In genomic region chr17:77130521-77130920, GRCh38 we compare ENCODE assay signal across 20 cellular contexts.
"Had no signal": no experiment of that assay in that cellular context is flagged by ENCODE, and none has a peak within 500 bp of the region (broad histone marks: within the 10 kb centered on the region; RNA-seq: fewer than 3 reads in every experiment).

No MANE protein-coding gene starts in this region.

- H3K4me3 Mint-ChIP-seq: activated CD4-positive, alpha-beta T cell treated with anti-CD3 and anti-CD28 coated beads, Interleukin-2, amount 10 ng/mL, durations not matched to agents 24 days and 14 days; activated naive CD4-positive, alpha-beta T cell treated with anti-CD3 and anti-CD28 coated beads, Interleukin-2, amount 10 ng/mL, durations not matched to agents 7 days and 5 days; mesothelial cell of epicardium; naive thymus-derived CD4-positive, alpha-beta T cell; stimulated activated naive CD8-positive, alpha-beta T cell treated with anti-CD3 and anti-CD28 coated beads, Interleukin-15, Interleukin-2, amounts not matched to agents 100 ng/mL and 50 ng/mL, for 24 hours; WTC11 had no signal

- H3K9ac ChIP-seq: SK-N-SH had no signal

- H3K27ac ChIP-seq: prostate gland, thoracic aorta had no signal

- ATAC-seq: left lung; naive thymus-derived CD4-positive, alpha-beta T cell; WTC11 had no signal

- H3K27me3 Mint-ChIP-seq: activated CD4-positive, alpha-beta T cell treated with anti-CD3 and anti-CD28 coated beads, Interleukin-2, amount 10 ng/mL, durations not matched to agents 24 days and 14 days; brain; naive thymus-derived CD4-positive, alpha-beta T cell; stimulated activated naive CD8-positive, alpha-beta T cell treated with anti-CD3 and anti-CD28 coated beads, Interleukin-15, Interleukin-2, amounts not matched to agents 100 ng/mL and 50 ng/mL, for 24 hours had no signal

- H3K4me2 ChIP-seq: SK-N-SH had no signal

- H3K27me3 ChIP-seq: esophagus squamous epithelium, left lung, sigmoid colon, uterus had no signal

- H3K4me1 ChIP-seq: prostate gland had no signal

- H3K36me3 Mint-ChIP-seq: brain, mesothelial cell of epicardium, WTC11 had no signal

- H3K27ac Mint-ChIP-seq: activated CD4-positive, alpha-beta T cell treated with anti-CD3 and anti-CD28 coated beads, Interleukin-2, amount 10 ng/mL, durations not matched to agents 24 days and 14 days; activated naive CD4-positive, alpha-beta T cell treated with anti-CD3 and anti-CD28 coated beads, Interleukin-2, amount 10 ng/mL, durations not matched to agents 7 days and 5 days; activated T-helper 2 cell treated with anti-CD3 and anti-CD28 coated beads, Interferon-gamma antibody, Interleukin-2, Interleukin-4, amounts not matched to agents 10 μg/mL and 5 μg/mL and 100 μg/mL, durations not matched to agents 14 hours and 24 hours and 36 hours; mesothelial cell of epicardium; stimulated activated naive CD8-positive, alpha-beta T cell treated with anti-CD3 and anti-CD28 coated beads, Interleukin-15, Interleukin-2, amounts not matched to agents 100 ng/mL and 50 ng/mL, for 24 hours; WTC11 had no signal

- H3K9me3 Mint-ChIP-seq: activated CD4-positive, alpha-beta T cell treated with anti-CD3 and anti-CD28 coated beads, Interleukin-2, amount 10 ng/mL, durations not matched to agents 24 days and 14 days; activated naive CD4-positive, alpha-beta T cell treated with anti-CD3 and anti-CD28 coated beads, Interleukin-2, amount 10 ng/mL, durations not matched to agents 7 days and 5 days; activated T-helper 2 cell treated with anti-CD3 and anti-CD28 coated beads, Interferon-gamma antibody, Interleukin-2, Interleukin-4, amounts not matched to agents 10 μg/mL and 5 μg/mL and 100 μg/mL, durations not matched to agents 14 hours and 24 hours and 36 hours; mesothelial cell of epicardium; naive thymus-derived CD4-positive, alpha-beta T cell; stimulated activated naive CD8-positive, alpha-beta T cell treated with anti-CD3 and anti-CD28 coated beads, Interleukin-15, Interleukin-2, amounts not matched to agents 100 ng/mL and 50 ng/mL, for 24 hours; WTC11 had no signal

- H3K9me3 ChIP-seq: esophagus squamous epithelium, left lung, prostate gland, sigmoid colon, SK-N-SH, thoracic aorta, uterus had no signal

- H3K4me3 ChIP-seq: esophagus squamous epithelium, left lung, prostate gland, sigmoid colon, uterus had no signal

- DNase-seq: activated CD4-positive, alpha-beta T cell treated with anti-CD3 and anti-CD28 coated beads, Interleukin-2, amount 10 ng/mL, durations not matched to agents 24 days and 14 days; activated naive CD4-positive, alpha-beta T cell treated with anti-CD3 and anti-CD28 coated beads, Interleukin-2, amount 10 ng/mL, durations not matched to agents 7 days and 5 days; activated T-cell treated with anti-CD3 and anti-CD28 coated beads for 4 hours; esophagus squamous epithelium; foreskin fibroblast; left lung; naive thymus-derived CD4-positive, alpha-beta T cell; sigmoid colon; SK-N-SH; stimulated activated CD4-positive, alpha-beta T cell treated with anti-CD3 and anti-CD28 coated beads, Interleukin-4, amount 100 ng/mL, for 1 hour; stimulated activated CD8-positive, alpha-beta memory T cell treated with anti-CD3 and anti-CD28 coated beads, Interleukin-4, amount 100 ng/mL, for 48 hours; T-helper 1 cell; uterus had no signal

- H3K36me3 ChIP-seq: esophagus squamous epithelium, left lung, prostate gland, sigmoid colon, thoracic aorta, uterus had no signal
